ENCODE assay signal across 28 cellular contexts in genomic region chr11:109036011-109036410, GRCh38.
"Had no signal": no experiment of that assay in that cellular context is flagged by ENCODE, and none has a peak within 500 bp of the region (broad histone marks: within the 10 kb centered on the region; RNA-seq: fewer than 3 reads in every experiment).

No MANE protein-coding gene starts in this region.

- H3K36me3 Mint-ChIP-seq: activated CD4-positive, alpha-beta memory T cell treated with anti-CD3 and anti-CD28 coated beads for 36 hours; activated naive CD4-positive, alpha-beta T cell treated with anti-CD3 and anti-CD28 coated beads, Interleukin-2, amount 50 U/mL, for 72 hours; T-cell had no signal

- ATAC-seq: activated naive CD4-positive, alpha-beta T cell treated with anti-CD3 and anti-CD28 coated beads, Interleukin-2, amount 50 U/mL, for 72 hours; activated naive CD8-positive, alpha-beta T cell treated with anti-CD3 and anti-CD28 coated beads, Interleukin-2, amount 50 U/mL, for 24 hours; activated T-cell treated with anti-CD3 and anti-CD28 coated beads, Interleukin-2, amount 50 U/mL, for 4 hours; T-cell had no signal

- H3K4me1 Mint-ChIP-seq: activated CD4-positive, alpha-beta T cell treated with anti-CD3 and anti-CD28 coated beads, Interleukin-2, amount 10 ng/mL, durations not matched to agents 7 days and 5 days; T-cell had no signal

- H3K4me3 Mint-ChIP-seq: activated CD4-positive, alpha-beta memory T cell treated with anti-CD3 and anti-CD28 coated beads for 36 hours; activated CD4-positive, alpha-beta T cell treated with anti-CD3 and anti-CD28 coated beads, Interleukin-2, amount 10 ng/mL, durations not matched to agents 7 days and 5 days; activated naive CD8-positive, alpha-beta T cell treated with anti-CD3 and anti-CD28 coated beads, Interleukin-2, amount 50 U/mL, for 24 hours; activated T-cell treated with anti-CD3 and anti-CD28 coated beads, Interleukin-2, amount 50 U/mL, for 4 hours; T-cell had no signal

- H3K4me2 ChIP-seq: KMS-11, PC-9 had no signal

- H3K4me3 ChIP-seq: ascending aorta, cardiac muscle cell, PC-9 had no signal

- H3K27ac Mint-ChIP-seq: activated CD4-positive, alpha-beta memory T cell treated with anti-CD3 and anti-CD28 coated beads for 36 hours; activated CD4-positive, alpha-beta T cell treated with anti-CD3 and anti-CD28 coated beads, Interleukin-2, amount 10 ng/mL, durations not matched to agents 7 days and 5 days; activated naive CD4-positive, alpha-beta T cell treated with anti-CD3 and anti-CD28 coated beads, Interleukin-2, amount 50 U/mL, for 72 hours; activated naive CD8-positive, alpha-beta T cell treated with anti-CD3 and anti-CD28 coated beads, Interleukin-2, amount 50 U/mL, for 24 hours; T-cell had no signal

- H3K9me3 Mint-ChIP-seq: activated CD4-positive, alpha-beta memory T cell treated with anti-CD3 and anti-CD28 coated beads for 36 hours; activated CD4-positive, alpha-beta T cell treated with anti-CD3 and anti-CD28 coated beads, Interleukin-2, amount 10 ng/mL, durations not matched to agents 7 days and 5 days; activated naive CD4-positive, alpha-beta T cell treated with anti-CD3 and anti-CD28 coated beads, Interleukin-2, amount 50 U/mL, for 72 hours; activated naive CD8-positive, alpha-beta T cell treated with anti-CD3 and anti-CD28 coated beads, Interleukin-2, amount 50 U/mL, for 24 hours; activated T-cell treated with anti-CD3 and anti-CD28 coated beads, Interleukin-2, amount 50 U/mL, for 4 hours; T-cell had no signal

- H3K27me3 ChIP-seq: ascending aorta, brain microvascular endothelial cell, cardiac muscle cell had no signal

- H3K36me3 ChIP-seq: ascending aorta, brain microvascular endothelial cell, cardiac muscle cell had no signal

- H3K27ac ChIP-seq: ascending aorta, brain microvascular endothelial cell, cardiac muscle cell, KMS-11, PC-9 had no signal

- H3K9ac ChIP-seq: KMS-11 had no signal

- DNase-seq: activated CD4-positive, alpha-beta memory T cell treated with anti-CD3 and anti-CD28 coated beads for 36 hours; activated CD4-positive, alpha-beta T cell treated with anti-CD3 and anti-CD28 coated beads, Interleukin-2, amount 10 ng/mL, durations not matched to agents 7 days and 5 days; activated CD4-positive, CD25-positive, alpha-beta regulatory T cell; activated CD8-positive, alpha-beta memory T cell treated with anti-CD3 and anti-CD28 coated beads for 24 hours; activated effector memory CD4-positive, alpha-beta T cell treated with anti-CD3 and anti-CD28 coated beads, Interleukin-2, amount 50 U/mL, for 16 hours; activated naive CD4-positive, alpha-beta T cell treated with Interleukin-2 at 50 U/mL for 16 hours; activated naive CD8-positive, alpha-beta T cell treated with anti-CD3 and anti-CD28 coated beads, Interleukin-2, amount 50 U/mL, for 24 hours; activated T-cell treated with anti-CD3 and anti-CD28 coated beads, Interleukin-2, amount 50 U/mL, for 4 hours; amniotic stem cell; brain microvascular endothelial cell; MV-4-11; NCI-H1105; NCI-H1436; NCI-H1694 treated with DMSO at 0.1 percent for 48 hours; NCI-H2029 treated with DMSO at 0.1 percent for 48 hours; NCI-H345; NCI-H510A; NCI-H526 treated with DMSO at 0.1 percent for 48 hours; NCI-H82; PC-9; SHP77 treated with DMSO at 0.1 percent for 48 hours; T-cell; T-helper 2 cell; T1000 had no signal
